In genomic region chr6:68391953-68392352, GRCh38 we compare ENCODE assay signal across 24 cellular contexts.
"Had no signal": no experiment of that assay in that cellular context is flagged by ENCODE, and none has a peak within 500 bp of the region (broad histone marks: within the 10 kb centered on the region; RNA-seq: fewer than 3 reads in every experiment).

No MANE protein-coding gene starts in this region.

- H3K27ac ChIP-seq: colonic mucosa, coronary artery, dorsolateral prefrontal cortex, epithelial cell of prostate, esophagus muscularis mucosa, esophagus squamous epithelium, foreskin keratinocyte, gastrocnemius medialis, gastroesophageal sphincter, heart left ventricle, heart right ventricle had no signal

- H3K27me3 ChIP-seq: colonic mucosa, dorsolateral prefrontal cortex, esophagus muscularis mucosa, esophagus squamous epithelium, foreskin keratinocyte, gastrocnemius medialis, gastroesophageal sphincter, heart left ventricle, heart right ventricle had no signal

- H3K4me1 ChIP-seq: colonic mucosa, esophagus muscularis mucosa, esophagus squamous epithelium, foreskin keratinocyte, gastrocnemius medialis, gastroesophageal sphincter, heart left ventricle, heart right ventricle had no signal

- H3K4me3 ChIP-seq: colonic mucosa, coronary artery, dorsolateral prefrontal cortex, esophagus muscularis mucosa, esophagus squamous epithelium, gastrocnemius medialis, gastroesophageal sphincter, heart left ventricle, heart right ventricle had no signal

- H3K36me3 ChIP-seq: colonic mucosa, esophagus muscularis mucosa, esophagus squamous epithelium, gastrocnemius medialis, gastroesophageal sphincter, heart left ventricle, heart right ventricle had no signal

- H3K9me3 ChIP-seq: esophagus muscularis mucosa, gastrocnemius medialis, gastroesophageal sphincter had no signal

- ATAC-seq: effector memory CD8-positive, alpha-beta T cell; esophagus mucosa; foreskin keratinocyte; gastrocnemius medialis; gastroesophageal sphincter; heart left ventricle; heart right ventricle had no signal

- DNase-seq: colonic mucosa; cortex of kidney; dermis blood vessel endothelial cell; dorsolateral prefrontal cortex; effector CD4-positive, alpha-beta T cell; effector CD8-positive, alpha-beta T cell; effector memory CD4-positive, alpha-beta T cell; effector memory CD8-positive, alpha-beta T cell; endodermal cell; erythroblast; esophagus squamous epithelium; foreskin fibroblast; foreskin keratinocyte; foreskin melanocyte; gastrocnemius medialis; glutamatergic neuron; head of caudate nucleus; heart left ventricle; heart right ventricle had no signal
